Comparison of ENCODE assay signal across 15 cellular contexts in the genomic region with DNA sequence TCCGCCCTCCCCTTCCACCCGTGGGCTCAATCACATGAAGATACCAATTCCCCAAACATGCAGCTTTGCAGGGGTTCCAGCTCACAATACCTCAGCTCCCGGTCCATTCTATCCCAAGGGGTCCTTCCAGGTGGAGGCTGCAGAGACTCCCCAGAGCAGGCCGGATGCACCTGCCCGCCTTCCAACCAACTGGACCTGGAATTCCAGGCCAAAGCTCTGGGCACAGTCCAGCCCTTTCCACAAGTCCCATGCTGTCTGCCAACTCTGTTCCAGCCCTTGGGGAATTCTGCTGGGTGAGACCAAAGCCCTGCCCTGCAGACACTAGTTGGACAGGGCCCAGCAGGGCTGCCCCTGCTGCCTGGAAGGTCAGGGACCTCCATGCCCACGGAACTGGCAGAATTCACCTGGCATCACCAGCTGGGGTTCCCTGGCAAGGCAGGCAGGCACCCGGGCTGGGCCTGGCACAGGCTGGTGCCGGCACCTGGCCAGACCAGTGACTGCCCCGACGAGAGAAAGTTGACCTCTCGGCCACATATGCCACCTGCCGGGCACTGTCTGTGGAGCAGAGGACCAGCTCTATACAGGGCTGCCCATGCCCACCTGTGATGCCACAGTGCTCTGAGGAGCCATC. TPM values are rescaled to one million over a fixed set of nuclear protein-coding genes. Genes with fewer than 3 reads are reported as not detected.
"Had no signal": no experiment of that assay in that cellular context is flagged by ENCODE, and none has a peak within 500 bp of the region (broad histone marks: within the 10 kb centered on the region; RNA-seq: fewer than 3 reads in every experiment).

No MANE protein-coding gene starts in this region.

- H3K36me3 ChIP-seq: esophagus muscularis mucosa, tibial artery, vagina had no signal

- H3K4me1 Mint-ChIP-seq: central memory CD8-positive, alpha-beta T cell had no signal

- H3K36me3 Mint-ChIP-seq: natural killer cell treated with Interleukin-12 subunit alpha and Interleukin-12 subunit beta and Interleukin-15 and Interleukin-18, amount 100 ng/mL, for 72 hours had no signal

- DNase-seq: activated B cell treated with CpG ODN at 0.5 μM for 24 hours; activated CD4-positive, alpha-beta T cell treated with anti-CD3 and anti-CD28 coated beads, Interleukin-2, amount 10 ng/mL, durations not matched to agents 7 days and 5 days; activated CD8-positive, alpha-beta memory T cell treated with anti-CD3 and anti-CD28 coated beads for 24 hours; activated naive CD4-positive, alpha-beta T cell treated with Interleukin-2 at 50 U/mL for 16 hours; activated naive CD8-positive, alpha-beta T cell treated with anti-CD3 and anti-CD28 coated beads, Interleukin-2, amount 50 U/mL, for 24 hours; left colon; mesenchymal stem cell; stimulated activated CD4-positive, alpha-beta T cell treated with anti-CD3 and anti-CD28 coated beads, Interleukin-15, amount 100 ng/mL, for 24 hours; stimulated activated CD4-positive, alpha-beta T cell treated with anti-CD3 and anti-CD28 coated beads, Interleukin-4, amount 100 ng/mL, for 24 hours; tibial artery had no signal

- H3K27ac Mint-ChIP-seq: activated B cell treated with CpG ODN at 0.5 μM for 24 hours; activated CD4-positive, alpha-beta T cell treated with anti-CD3 and anti-CD28 coated beads, Interleukin-2, amount 10 ng/mL, durations not matched to agents 7 days and 5 days; activated naive CD8-positive, alpha-beta T cell treated with anti-CD3 and anti-CD28 coated beads, Interleukin-2, amount 50 U/mL, for 24 hours; natural killer cell treated with Interleukin-12 subunit alpha and Interleukin-12 subunit beta and Interleukin-15 and Interleukin-18, amount 100 ng/mL, for 72 hours had no signal

- H3K27ac ChIP-seq: esophagus muscularis mucosa, tibial artery, vagina had no signal

- H3K4me3 Mint-ChIP-seq: activated B cell treated with CpG ODN at 0.5 μM for 24 hours; activated CD4-positive, alpha-beta T cell treated with anti-CD3 and anti-CD28 coated beads, Interleukin-2, amount 10 ng/mL, durations not matched to agents 7 days and 5 days; activated naive CD8-positive, alpha-beta T cell treated with anti-CD3 and anti-CD28 coated beads, Interleukin-2, amount 50 U/mL, for 24 hours; central memory CD8-positive, alpha-beta T cell; natural killer cell treated with Interleukin-12 subunit alpha and Interleukin-12 subunit beta and Interleukin-15 and Interleukin-18, amount 100 ng/mL, for 72 hours had no signal

- H3K9me3 Mint-ChIP-seq: activated B cell treated with CpG ODN at 0.5 μM for 24 hours; activated CD4-positive, alpha-beta T cell treated with anti-CD3 and anti-CD28 coated beads, Interleukin-2, amount 10 ng/mL, durations not matched to agents 7 days and 5 days; activated naive CD8-positive, alpha-beta T cell treated with anti-CD3 and anti-CD28 coated beads, Interleukin-2, amount 50 U/mL, for 24 hours; central memory CD8-positive, alpha-beta T cell; natural killer cell treated with Interleukin-12 subunit alpha and Interleukin-12 subunit beta and Interleukin-15 and Interleukin-18, amount 100 ng/mL, for 72 hours had no signal

- H3K9me3 ChIP-seq: esophagus muscularis mucosa, tibial artery, vagina had no signal

- H3K4me3 ChIP-seq: esophagus muscularis mucosa, tibial artery, vagina had no signal

RNA-seq across cellular contexts. Expression of gene SYT7, which starts 4.9 kb away (rescaled TPM):
- total RNA-seq: activated B cell treated with CpG ODN at 0.5 μM for 24 hours; activated CD4-positive, alpha-beta T cell treated with anti-CD3 and anti-CD28 coated beads, Interleukin-2, amount 10 ng/mL, durations not matched to agents 7 days and 5 days; natural killer cell treated with Interleukin-12 subunit alpha and Interleukin-12 subunit beta and Interleukin-15 and Interleukin-18, amount 100 ng/mL, for 72 hours; T-helper 1 cell treated with Interleukin-12 subunit alpha and Interleukin-12 subunit beta and Interleukin-4 antibody, amounts not matched to agents 30 ng/mL and 1 ng/mL, for 36 hours had no signal
